Comparison of ENCODE assay signal across 27 cellular contexts in genomic region chr16:86533076-86533475, GRCh38. TPM values are rescaled to one million over a fixed set of nuclear protein-coding genes. Genes with fewer than 3 reads are reported as not detected.
DNase-seq lines count a peak whose midpoint lies in the region; FAIRE-seq and TF ChIP-seq lines count a peak whose summit lies in the region.
"Had no signal": no experiment of that assay in that cellular context is flagged by ENCODE, and none has a peak within 500 bp of the region (broad histone marks: within the 10 kb centered on the region; RNA-seq: fewer than 3 reads in every experiment).

No MANE protein-coding gene starts in this region.

- H3K9me3 Mint-ChIP-seq in activated CD4-positive, alpha-beta memory T cell treated with anti-CD3 and anti-CD28 coated beads, Interleukin-2, amount 10 ng/mL, durations not matched to agents 7 days and 5 days: no peaks in the 10 kb centered on the region
- H3K9me3 Mint-ChIP-seq: CD8-positive, alpha-beta memory T cell had no signal

- FAIRE-seq in kidney (lab: Jason Lieb, UNC): no peak
- FAIRE-seq: A204.1, GM12878, GM12892, GM18507 had no signal

- intact Hi-C loops in kidney (cut with DNase I): no loop called here
- intact Hi-C loops in sigmoid colon (cut with DNase I): no loop called here

- no peak for TF ChIP-seq EP300 in sigmoid colon (IDR thresholded peaks at IDR 0.05)

- DNase-seq in kidney (peak; percentile 22), osteoblast (ENCODE audit: insufficient read length, low spot score, missing footprints) (peak; percentile 56), sigmoid colon (peak; percentile 48), RKO (ENCODE audit: low spot score) (no peak)
- no peak for DNase-seq in activated CD4-positive, alpha-beta memory T cell treated with anti-CD3 and anti-CD28 coated beads, Interleukin-2, amount 10 ng/mL, durations not matched to agents 7 days and 5 days
- DNase-seq: 8988T; ACHN; BE2C; CD4-positive, alpha-beta memory T cell; CD4-positive, CD25-positive, alpha-beta regulatory T cell; COR-L47; DMS 273 treated with DMSO at 0.1 percent for 48 hours; DMS153; DMS53; DMS79; DND-41; EL; GDM1 had no signal

- CTCF ChIA-PET in activated CD4-positive, alpha-beta memory T cell treated with anti-CD3 and anti-CD28 coated beads, Interleukin-2, amount 10 ng/mL, durations not matched to agents 7 days and 5 days (lab: Charles Lee): no interaction called here

- H3K9ac ChIP-seq in kidney (ENCODE audit: low read length in 2 of 2): no peak overlapping the region
- H3K9ac ChIP-seq: BLaER1 had no signal

- H3K27ac ChIP-seq in kidney (ENCODE audit: low read depth in 2 of 2, low read length in 2 of 2) (no peak overlapping the region), osteoblast (ENCODE audit: low read depth, low read length) (no peak overlapping the region), sigmoid colon (no peak overlapping the region)
- H3K27ac ChIP-seq: BLaER1 had no signal

- no peaks in the 10 kb centered on the region for H3K4me1 Mint-ChIP-seq in activated CD4-positive, alpha-beta memory T cell treated with anti-CD3 and anti-CD28 coated beads, Interleukin-2, amount 10 ng/mL, durations not matched to agents 7 days and 5 days
- H3K4me1 Mint-ChIP-seq: CD14-positive monocyte; CD4-positive, alpha-beta memory T cell; CD4-positive, CD25-positive, alpha-beta regulatory T cell; CD8-positive, alpha-beta memory T cell had no signal

- H3K27me3 ChIP-seq in osteoblast (ENCODE audit: insufficient read depth, low read length): no peaks in the 10 kb centered on the region
- H3K27me3 ChIP-seq in sigmoid colon: no peaks in the 10 kb centered on the region
- H3K27me3 ChIP-seq: BE2C, BLaER1 had no signal

- no peak for TF ChIP-seq POLR2A in sigmoid colon (IDR thresholded peaks at IDR 0.05)

- H3K4me3 ChIP-seq in kidney (ENCODE audit: low read length in 2 of 2) (no peak overlapping the region), osteoblast (ENCODE audit: insufficient read depth, low read length) (no peak overlapping the region), sigmoid colon (no peak overlapping the region)
- H3K4me3 ChIP-seq: BLaER1, GM12878 had no signal

- POLR2A ChIA-PET in activated CD4-positive, alpha-beta memory T cell treated with anti-CD3 and anti-CD28 coated beads, Interleukin-2, amount 10 ng/mL, durations not matched to agents 7 days and 5 days (lab: Charles Lee): interaction anchor here (1.2 kb wide), 1 partner anchor 12 kb away, joined by 3 read pairs; no protein-coding TSS in a partner anchor

- no peak overlapping the region for H3K27ac Mint-ChIP-seq in activated CD4-positive, alpha-beta memory T cell treated with anti-CD3 and anti-CD28 coated beads, Interleukin-2, amount 10 ng/mL, durations not matched to agents 7 days and 5 days
- H3K27ac Mint-ChIP-seq: CD14-positive monocyte; CD8-positive, alpha-beta memory T cell had no signal

- TF ChIP-seq CTCF in kidney (IDR thresholded peaks at IDR 0.05; ENCODE audit: borderline replicate concordance, extremely low read depth, insufficient read depth): no peak
- TF ChIP-seq CTCF in osteoblast (IDR thresholded peaks at IDR 0.05; ENCODE audit: extremely low read depth, low read depth, low read length): no peak
- TF ChIP-seq CTCF in sigmoid colon (IDR thresholded peaks at IDR 0.05): no peak

- H3K36me3 ChIP-seq in kidney (ENCODE audit: control insufficient read depth in 1 of 2, insufficient read depth in 2 of 2, low read length in 2 of 2) (peaks cover 3 to 6% of the 10 kb centered on the region in 2 donors), osteoblast (ENCODE audit: insufficient read depth, low read length) (peaks cover 14% of the 10 kb centered on the region), sigmoid colon (peaks cover 0 to 37% (median 7%) of the 10 kb centered on the region in 4 donors)

- no peaks in the 10 kb centered on the region for H3K79me2 ChIP-seq in osteoblast (ENCODE audit: insufficient read depth, low read length)

- no peaks in the 10 kb centered on the region for H3K4me1 ChIP-seq in kidney (ENCODE audit: control insufficient read depth in 1 of 2, insufficient read depth in 1 of 2, low read depth in 1 of 2, low read length in 2 of 2)
- peaks cover 4% of the 10 kb centered on the region for H3K4me1 ChIP-seq in osteoblast (ENCODE audit: insufficient read depth, low read length)
- H3K4me1 ChIP-seq in sigmoid colon: peaks cover 0 to 15% (median 14%) of the 10 kb centered on the region in 4 donors
- H3K4me1 ChIP-seq: BE2C had no signal

- H3K4me2 ChIP-seq in osteoblast (ENCODE audit: insufficient read depth, low read length): no peak overlapping the region
- H3K4me2 ChIP-seq: BLaER1 had no signal

- 97 to 98% methylated on average over 8 of the region's 8 CpGs for WGBS in sigmoid colon, 2 donors

- no peaks in the 10 kb centered on the region for H3K36me3 Mint-ChIP-seq in activated CD4-positive, alpha-beta memory T cell treated with anti-CD3 and anti-CD28 coated beads, Interleukin-2, amount 10 ng/mL, durations not matched to agents 7 days and 5 days (ENCODE audit: low read depth)

- H4K20me1 ChIP-seq in osteoblast (ENCODE audit: insufficient read depth, low read length): peaks cover 4% of the 10 kb centered on the region
- H4K20me1 ChIP-seq: BLaER1 had no signal

- H3K27me3 Mint-ChIP-seq in activated CD4-positive, alpha-beta memory T cell treated with anti-CD3 and anti-CD28 coated beads, Interleukin-2, amount 10 ng/mL, durations not matched to agents 7 days and 5 days: no peaks in the 10 kb centered on the region
- H3K27me3 Mint-ChIP-seq: CD4-positive, alpha-beta memory T cell; CD4-positive, CD25-positive, alpha-beta regulatory T cell; CD8-positive, alpha-beta memory T cell had no signal

- no peak overlapping the region for H3K4me3 Mint-ChIP-seq in activated CD4-positive, alpha-beta memory T cell treated with anti-CD3 and anti-CD28 coated beads, Interleukin-2, amount 10 ng/mL, durations not matched to agents 7 days and 5 days
- H3K4me3 Mint-ChIP-seq: CD14-positive monocyte; CD4-positive, alpha-beta memory T cell; CD4-positive, CD25-positive, alpha-beta regulatory T cell; CD8-positive, alpha-beta memory T cell had no signal

- no peak overlapping the region for H2AFZ ChIP-seq in osteoblast (ENCODE audit: low read length)

- H3K9me3 ChIP-seq in kidney (ENCODE audit: control insufficient read depth in 1 of 2, low read length in 2 of 2) (no peaks in the 10 kb centered on the region), osteoblast (ENCODE audit: low read depth, low read length) (no peaks in the 10 kb centered on the region), sigmoid colon (no peaks in the 10 kb centered on the region)
- H3K9me3 ChIP-seq: BE2C, BLaER1 had no signal

RNA-seq across cellular contexts. Expression of gene MTHFSD, which starts 22.0 kb away (rescaled TPM):
- total RNA-seq in kidney (26.2 TPM), osteoblast (18.5 and 20.3 TPM in 2 replicates), sigmoid colon (10 to 100 TPM; 10.7 to 18.8 (median 11.9) TPM)
- polyA plus RNA-seq in kidney (ENCODE audit: insufficient read depth, low read depth, low replicate concordance) (11.3 TPM), sigmoid colon (10 to 100 TPM in 1 of 3 donors, 1 to 10 TPM in 2; 5.5 to 12.9 (median 6.6) TPM)
- total RNA-seq in activated CD4-positive, alpha-beta memory T cell treated with anti-CD3 and anti-CD28 coated beads, Interleukin-2, amount 10 ng/mL, durations not matched to agents 7 days and 5 days: 10 to 100 TPM; 22.2 TPM

RNA-seq across cellular contexts. Expression of gene FOXF1, which starts 22.7 kb away (rescaled TPM):
- total RNA-seq in kidney: 0.57 TPM
- polyA plus RNA-seq in kidney (ENCODE audit: insufficient read depth, low read depth, low replicate concordance): 0.67 TPM
- not detected in 2 replicates for total RNA-seq in osteoblast
- 10 to 100 TPM; 44.6 to 74.2 (median 59.3) TPM for total RNA-seq in sigmoid colon
- polyA plus RNA-seq in sigmoid colon: 1 to 10 TPM; 2.5 to 8.5 (median 4.8) TPM
- total RNA-seq in activated CD4-positive, alpha-beta memory T cell treated with anti-CD3 and anti-CD28 coated beads, Interleukin-2, amount 10 ng/mL, durations not matched to agents 7 days and 5 days: not detected
- total RNA-seq: A673; CD4-positive, alpha-beta memory T cell; CD4-positive, CD25-positive, alpha-beta regulatory T cell; CD8-positive, alpha-beta memory T cell; G401; GM12878 had no signal
- polyA plus RNA-seq: CD14-positive monocyte; CD4-positive, alpha-beta memory T cell; CD4-positive, CD25-positive, alpha-beta regulatory T cell; CD8-positive, alpha-beta memory T cell had no signal

RNA-seq across cellular contexts. Expression of gene FOXC2, which starts 33.6 kb away (rescaled TPM):
- total RNA-seq in kidney: 6.3 TPM
- 3.8 TPM for polyA plus RNA-seq in kidney (ENCODE audit: insufficient read depth, low read depth, low replicate concordance)
- 2.2 and 2.4 TPM in 2 replicates for total RNA-seq in osteoblast
- under 1 TPM; under 0.01 to 0.81 (median 0.39) TPM for total RNA-seq in sigmoid colon
- under 1 TPM in 2 of 3 donors, not detected in 1; 0.25 to 0.60 TPM for polyA plus RNA-seq in sigmoid colon
- not detected for total RNA-seq in activated CD4-positive, alpha-beta memory T cell treated with anti-CD3 and anti-CD28 coated beads, Interleukin-2, amount 10 ng/mL, durations not matched to agents 7 days and 5 days
- total RNA-seq: CD4-positive, alpha-beta memory T cell; CD4-positive, CD25-positive, alpha-beta regulatory T cell; CD8-positive, alpha-beta memory T cell; GM12878 had no signal
- polyA plus RNA-seq: CD14-positive monocyte; CD4-positive, alpha-beta memory T cell; CD4-positive, CD25-positive, alpha-beta regulatory T cell; CD8-positive, alpha-beta memory T cell; GM12878 had no signal

RNA-seq across cellular contexts. Expression of gene FOXL1, which starts 45.3 kb away (rescaled TPM):
- total RNA-seq in kidney (2.0 TPM), osteoblast (2.5 and 3.2 TPM in 2 replicates), sigmoid colon (under 1 TPM in 3 of 4 donors, not detected in 1; 0.14 to 0.36 (median 0.28) TPM)
- polyA plus RNA-seq in kidney (ENCODE audit: insufficient read depth, low read depth, low replicate concordance) (0.52 TPM), sigmoid colon (1 to 10 TPM in 1 of 3 donors, under 1 TPM in 2; 0.60 to 1.6 (median 0.80) TPM)
- total RNA-seq in activated CD4-positive, alpha-beta memory T cell treated with anti-CD3 and anti-CD28 coated beads, Interleukin-2, amount 10 ng/mL, durations not matched to agents 7 days and 5 days: not detected
- total RNA-seq: CD4-positive, alpha-beta memory T cell; CD4-positive, CD25-positive, alpha-beta regulatory T cell; CD8-positive, alpha-beta memory T cell; GM12878 had no signal
- polyA plus RNA-seq: CD14-positive monocyte; CD4-positive, alpha-beta memory T cell; CD4-positive, CD25-positive, alpha-beta regulatory T cell; CD8-positive, alpha-beta memory T cell had no signal

Comparison
In these comparisons a context has a peak if more than half of its experiments do, and no peak if none do; other contexts are left out.
1. DNase-seq: peak in kidney (single experiment), osteoblast (single experiment) and sigmoid colon (single experiment); none in activated CD4-positive, alpha-beta memory T cell treated with anti-CD3 and anti-CD28 coated beads, Interleukin-2, amount 10 ng/mL, durations not matched to agents 7 days and 5 days (single experiment) and RKO (single experiment).
2. RNA of gene FOXF1, which starts 22.7 kb away (total RNA-seq): 44.6 to 74.2 TPM in sigmoid colon; 0.57 TPM in kidney (single experiment), not detected in osteoblast and not detected in activated CD4-positive, alpha-beta memory T cell treated with anti-CD3 and anti-CD28 coated beads, Interleukin-2, amount 10 ng/mL, durations not matched to agents 7 days and 5 days; every median in the first group is over 10 times any median in the second.